In genomic region chr20:50133474-50134217, GRCh38 we compare ENCODE assay signal across 16 cellular contexts. TPM values are rescaled to one million over a fixed set of nuclear protein-coding genes. Genes with fewer than 3 reads are reported as not detected.
DNase-seq lines count a peak whose midpoint lies in the region; ATAC-seq and TF ChIP-seq lines count a peak whose summit lies in the region.
"Had no signal": no experiment of that assay in that cellular context is flagged by ENCODE, and none has a peak within 500 bp of the region (broad histone marks: within the 10 kb centered on the region; RNA-seq: fewer than 3 reads in every experiment).

No MANE protein-coding gene starts in this region.

- no peaks in the 10 kb centered on the region for H3K27me3 ChIP-seq in adrenal gland
- H3K27me3 ChIP-seq in stomach: no peaks in the 10 kb centered on the region
- H3K27me3 ChIP-seq: tibial nerve had no signal

- POLR2A ChIA-PET in HEK293T (lab: Yijun Ruan, JAX): interaction anchor here (0.5 to 2.0 kb wide), 4 partner anchors 17 to 1203 kb away, joined by 3 to 5 read pairs (median 4); partner anchors contain the start of gene PEDS1

- no peak overlapping the region for H3K4me3 Mint-ChIP-seq in glutamatergic neuron (ENCODE audit: unreplicated experiment)
- H3K4me3 Mint-ChIP-seq: activated T-cell treated with anti-CD3 and anti-CD28 coated beads, Interleukin-2, amount 50 U/mL, for 24 hours had no signal

- TF ChIP-seq CTCF in GM12875 (IDR thresholded peaks at IDR 0.05; ENCODE audit: borderline replicate concordance, insufficient read depth, low read depth, low read length) (peak; percentile 14; the same call in 1 of the 2 replicates), adrenal gland (IDR thresholded peaks at IDR 0.05) (peak in 4 of 6 experiments; percentile 19 to 31 (median 29)), glutamatergic neuron (IDR thresholded peaks at IDR 0.05; ENCODE audit: partially characterized antibody, unreplicated experiment) (peak; percentile 58), stomach (IDR thresholded peaks at IDR 0.05) (no peak)

- CTCF ChIA-PET in HEK293T (lab: Yijun Ruan, JAX): interaction anchor here (0.7 to 1.1 kb wide), 2 partner anchors 13 to 18 kb away, joined by 3 to 6 read pairs; no protein-coding TSS in a partner anchor

- no peak overlapping the region for H3K27ac Mint-ChIP-seq in glutamatergic neuron (ENCODE audit: unreplicated experiment)
- H3K27ac Mint-ChIP-seq: activated T-cell treated with anti-CD3 and anti-CD28 coated beads, Interleukin-2, amount 50 U/mL, for 24 hours had no signal

- no peak for TF ChIP-seq POLR2A in adrenal gland (IDR thresholded peaks at IDR 0.05)
- TF ChIP-seq POLR2A in stomach (IDR thresholded peaks at IDR 0.05): no peak

- TF ChIP-seq EP300 in stomach (IDR thresholded peaks at IDR 0.05): no peak

- peaks cover 5% of the 10 kb centered on the region for H3K27me3 Mint-ChIP-seq in glutamatergic neuron (ENCODE audit: unreplicated experiment)
- H3K27me3 Mint-ChIP-seq: activated T-cell treated with anti-CD3 and anti-CD28 coated beads, Interleukin-2, amount 50 U/mL, for 24 hours had no signal

- H3K4me3 ChIP-seq in GM12875 (ENCODE audit: low read depth, low read length) (no peak overlapping the region), adrenal gland (no peak overlapping the region), stomach (no peak overlapping the region)
- H3K4me3 ChIP-seq: tibial nerve had no signal

- H3K36me3 Mint-ChIP-seq in glutamatergic neuron (ENCODE audit: unreplicated experiment): peaks cover 9% of the 10 kb centered on the region

- H3K27ac ChIP-seq in adrenal gland (peak overlapping the region in 4 of 5 donors; percentile 23 to 69 (median 28)), stomach (peak overlapping the region in 4 of 5 donors; percentile 5 to 79 (median 57))

- H3K4me1 ChIP-seq in adrenal gland (replicated peaks in 1 of 2) (peaks cover 31 to 54% of the 10 kb centered on the region in 2 donors), stomach (peaks cover 13 to 80% (median 45%) of the 10 kb centered on the region in 4 donors)

- H3K36me3 ChIP-seq in adrenal gland (replicated peaks in 1 of 2) (peaks cover 0 to 21% of the 10 kb centered on the region in 2 donors), stomach (peaks cover 17 to 83% (median 74%) of the 10 kb centered on the region in 4 donors)

- H3K9me3 Mint-ChIP-seq in glutamatergic neuron (ENCODE audit: unreplicated experiment): peaks cover 4% of the 10 kb centered on the region
- H3K9me3 Mint-ChIP-seq: activated T-cell treated with anti-CD3 and anti-CD28 coated beads, Interleukin-2, amount 50 U/mL, for 24 hours had no signal

- H3K4me1 Mint-ChIP-seq in glutamatergic neuron (ENCODE audit: low read depth, unreplicated experiment): peaks cover 4% of the 10 kb centered on the region

- DNase-seq in adrenal gland: peak; percentile 69 to 86 (median 82)
- DNase-seq in glutamatergic neuron: no peak
- no peak for DNase-seq in stomach
- no peak for DNase-seq in ecto neural progenitor cell (ENCODE audit: low spot score)
- no peak for DNase-seq in islet precursor cell
- DNase-seq in HEK293T (ENCODE audit: extremely low spot score): no peak
- DNase-seq: activated T-cell treated with anti-CD3 and anti-CD28 coated beads, Interleukin-2, amount 50 U/mL, for 24 hours; aorta; DMS53; NCI-H2081; NK-92 treated with Interleukin-12 subunit alpha and Interleukin-12 subunit beta, amount 100 ng/mL, for 24 hours; retina had no signal

- H3K9me3 ChIP-seq in adrenal gland (replicated peaks in 1 of 3) (no peaks in the 10 kb centered on the region), stomach (no peaks in the 10 kb centered on the region)
- H3K9me3 ChIP-seq: tibial nerve had no signal

- intact Hi-C loops in adrenal gland (cut with DNase I): no loop called here
- intact Hi-C loops in stomach (cut with DNase I; ENCODE audit: low total_unique reads): no loop called here

- no peak for ATAC-seq in HG02852 (IDR thresholded peaks at IDR 0.05; ENCODE audit: unreplicated experiment)
- ATAC-seq: activated CD4-positive, CD25-positive, alpha-beta regulatory T cell treated with anti-CD3 and anti-CD28 coated beads, Interleukin-2, amount 50 U/mL, for 24 hours had no signal

- 38 to 70% (median 59%) methylated on average over 7 to 9 of the region's 9 CpGs for whole genome bisulfite sequencing in adrenal gland, 4 donors
- 61 to 93% (median 79%) methylated on average over 5 to 9 of the region's 9 CpGs for WGBS in stomach, 5 donors

TF ChIP-seq in HEK293T, 16 proteins besides CTCF, POLR2A, EP300 and RAD21:
- no peak for TF ChIP-seq ARNT (IDR thresholded peaks at IDR 0.05)
- no peak for TF ChIP-seq FOXM1 (IDR thresholded peaks at IDR 0.05; ENCODE audit: borderline replicate concordance)
- TF ChIP-seq NFRKB (IDR thresholded peaks at IDR 0.05): no peak
- TF ChIP-seq ELF4 (IDR thresholded peaks at IDR 0.05): no peak
- no peak for TF ChIP-seq CTBP1 (IDR thresholded peaks at IDR 0.05; ENCODE audit: borderline replicate concordance)
- TF ChIP-seq SUZ12 (IDR thresholded peaks at IDR 0.05): no peak
- no peak for TF ChIP-seq ZNF384 (IDR thresholded peaks at IDR 0.05)
- no peak for TF ChIP-seq PKNOX1 (IDR thresholded peaks at IDR 0.05)
- no peak for TF ChIP-seq HDGF (IDR thresholded peaks at IDR 0.05; ENCODE audit: borderline replicate concordance)
- TF ChIP-seq FOXK2 (IDR thresholded peaks at IDR 0.05): no peak
- TF ChIP-seq BHLHE40 (IDR thresholded peaks at IDR 0.05; ENCODE audit: borderline replicate concordance): no peak
- no peak for TF ChIP-seq TARDBP (IDR thresholded peaks at IDR 0.05)
- no peak for TF ChIP-seq L3MBTL2 (conservative IDR thresholded peaks at IDR 0.05)
- TF ChIP-seq FOXA1 (IDR thresholded peaks at IDR 0.05): no peak
- no peak for TF ChIP-seq LEF1 (IDR thresholded peaks at IDR 0.05; ENCODE audit: borderline replicate concordance)
- no peak for TF ChIP-seq SP1 (IDR thresholded peaks at IDR 0.05)

RNA-seq across cellular contexts. Expression of gene PEDS1, which starts 19.9 kb away (rescaled TPM):
- total RNA-seq in adrenal gland (10 to 100 TPM; 18.7 to 39.1 (median 28.5) TPM), glutamatergic neuron (ENCODE audit: unreplicated experiment) (29.3 TPM), stomach (10 to 100 TPM in 3 of 5 donors, 1 to 10 TPM in 2; 1.8 to 79.4 (median 19.4) TPM)
- polyA plus RNA-seq in adrenal gland (10 to 100 TPM; 29.4 to 32.6 (median 30.2) TPM), stomach (10 to 100 TPM; 10.5 to 28.7 (median 15.5) TPM)

RNA-seq across cellular contexts. Expression of gene UBE2V1, which starts 20.7 kb away (rescaled TPM):
- 100 to 1,000 TPM in 2 of 8 donors, 10 to 100 TPM in 6; 57.4 to 123 (median 79.4) TPM for total RNA-seq in adrenal gland
- 100 to 1,000 TPM in 1 of 3 donors, 10 to 100 TPM in 2; 78.7 to 242 (median 80.0) TPM for polyA plus RNA-seq in adrenal gland
- total RNA-seq in glutamatergic neuron (ENCODE audit: unreplicated experiment): 149 TPM
- 100 to 1,000 TPM in 1 of 5 donors, 10 to 100 TPM in 4; 52.6 to 111 (median 61.8) TPM for total RNA-seq in stomach
- polyA plus RNA-seq in stomach: 10 to 100 TPM; 64.7 to 90.3 (median 80.3) TPM

RNA-seq across cellular contexts. Expression of gene CEBPB, which starts 57.0 kb away (rescaled TPM):
- total RNA-seq in adrenal gland (100 to 1,000 TPM; 148 to 272 (median 252) TPM), glutamatergic neuron (ENCODE audit: unreplicated experiment) (11.3 TPM), stomach (100 to 1,000 TPM in 2 of 5 donors, 10 to 100 TPM in 3; 21.1 to 200 (median 37.1) TPM)
- polyA plus RNA-seq in adrenal gland (10 to 100 TPM; 31.0 to 74.7 (median 39.3) TPM), stomach (10 to 100 TPM; 24.5 to 41.5 (median 30.2) TPM)

Comparison
In these comparisons a context has a peak if more than half of its experiments do, and no peak if none do; other contexts are left out.
1. CTCF ChIP-seq: peak in GM12875 (single experiment), adrenal gland (4 of 6) and glutamatergic neuron (single experiment); none in stomach (0 of 7).
2. DNase-seq: peak in adrenal gland (7 of 7); none in glutamatergic neuron (single experiment), stomach (single experiment), ecto neural progenitor cell (single experiment), islet precursor cell (single experiment) and HEK293T (single experiment).